In the genomic region with DNA sequence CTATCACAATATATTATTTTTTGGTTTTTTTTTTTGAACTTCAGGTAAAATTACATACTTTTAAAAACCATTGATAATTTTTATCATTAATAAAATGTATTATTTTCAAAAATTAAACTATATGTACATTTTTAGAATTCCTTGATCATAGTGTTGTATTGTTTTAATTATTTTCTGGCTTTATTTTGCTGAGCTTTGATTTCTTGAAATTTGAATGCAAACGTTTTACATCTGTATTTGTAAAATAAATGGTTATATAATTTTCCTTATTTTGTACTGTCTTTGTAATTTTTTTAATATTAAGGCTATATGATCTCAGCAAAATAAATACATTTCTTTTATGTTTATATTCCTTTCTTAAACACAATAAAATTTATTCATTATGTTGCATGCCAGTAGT, we compare ENCODE assay signal across 25 cellular contexts.
DNase-seq lines count a peak whose midpoint lies in the region; ATAC-seq, FAIRE-seq and TF ChIP-seq lines count a peak whose summit lies in the region.
"Had no signal": no experiment of that assay in that cellular context is flagged by ENCODE, and none has a peak within 500 bp of the region (broad histone marks: within the 10 kb centered on the region; RNA-seq: fewer than 3 reads in every experiment).

No MANE protein-coding gene starts in this region.

- H3K4me3 Mint-ChIP-seq in activated CD8-positive, alpha-beta memory T cell treated with anti-CD3 and anti-CD28 coated beads, Interleukin-2, amount 10 ng/mL, durations not matched to agents 7 days and 5 days, result no peak overlapping the region
- H3K4me3 Mint-ChIP-seq: CD14-positive monocyte; CD4-positive, alpha-beta T cell; CD8-positive, alpha-beta memory T cell had no signal

- no peak for TF ChIP-seq POLR2A in A549 (IDR thresholded peaks at IDR 0.05; ENCODE audit: low read length)

- no peaks in the 10 kb centered on the region for H3K4me1 ChIP-seq in A549
- no peaks in the 10 kb centered on the region for H3K4me1 ChIP-seq in small intestine (ENCODE audit: control insufficient read depth in 2 of 2, insufficient read depth in 1 of 2, low read depth in 1 of 2, low read length in 1 of 2)
- H3K4me1 ChIP-seq: BE2C; BLaER1 treated with 17β-estradiol and CSF1 and Interleukin-3, amounts not matched to agents 10 nM and 100 nM had no signal

- H3K27me3 ChIP-seq in small intestine (ENCODE audit: control insufficient read depth in 2 of 2, insufficient read depth in 2 of 2, low read length in 2 of 2), result no peaks in the 10 kb centered on the region
- H3K27me3 ChIP-seq: BE2C; BLaER1 treated with 17β-estradiol and CSF1 and Interleukin-3, amounts not matched to agents 10 nM and 100 nM had no signal

- TF ChIP-seq EP300 in A549 (IDR thresholded peaks at IDR 0.05), result no peak

- no peaks in the 10 kb centered on the region for H3K36me3 ChIP-seq in small intestine (ENCODE audit: control insufficient read depth in 2 of 2, insufficient read depth in 2 of 2, low read length in 2 of 2)
- H3K36me3 ChIP-seq: BE2C; BLaER1 treated with 17β-estradiol and CSF1 and Interleukin-3, amounts not matched to agents 10 nM and 100 nM had no signal

- H3K27ac Mint-ChIP-seq in activated CD8-positive, alpha-beta memory T cell treated with anti-CD3 and anti-CD28 coated beads, Interleukin-2, amount 10 ng/mL, durations not matched to agents 7 days and 5 days, result no peak overlapping the region
- H3K27ac Mint-ChIP-seq: CD14-positive monocyte; CD4-positive, alpha-beta T cell; CD8-positive, alpha-beta memory T cell had no signal

- POLR2A ChIA-PET in A549 (lab: Yijun Ruan, JAX), result no interaction called here

- H3K36me3 Mint-ChIP-seq in activated CD8-positive, alpha-beta memory T cell treated with anti-CD3 and anti-CD28 coated beads, Interleukin-2, amount 10 ng/mL, durations not matched to agents 7 days and 5 days, result no peaks in the 10 kb centered on the region
- H3K36me3 Mint-ChIP-seq: CD14-positive monocyte; CD8-positive, alpha-beta memory T cell had no signal

- ATAC-seq in A549 (no peak), HG03095 (IDR thresholded peaks at IDR 0.05; ENCODE audit: unreplicated experiment) (no peak)
- ATAC-seq in activated CD8-positive, alpha-beta memory T cell treated with anti-CD3 and anti-CD28 coated beads, Interleukin-2, amount 10 ng/mL, durations not matched to agents 7 days and 5 days, result no peak

- TF ChIP-seq CTCF in A549 (IDR thresholded peaks at IDR 0.05), result no peak

- no peak for TF ChIP-seq RAD21 in A549 (conservative IDR thresholded peaks at IDR 0.05 in 1 of 2, IDR thresholded peaks at IDR 0.05 in 1 of 2)

- FAIRE-seq in A549 (lab: Jason Lieb, UNC) (no peak), RCC 7860 (lab: Jason Lieb, UNC) (peak; percentile 7), frontal cortex (lab: Jason Lieb, UNC) (peak; percentile 66), small intestine (lab: Jason Lieb, UNC) (peak; percentile 15)
- FAIRE-seq: D721Med, GM12891, GM19239, H1 had no signal

- H3K27me3 Mint-ChIP-seq in activated CD8-positive, alpha-beta memory T cell treated with anti-CD3 and anti-CD28 coated beads, Interleukin-2, amount 10 ng/mL, durations not matched to agents 7 days and 5 days, result no peaks in the 10 kb centered on the region
- H3K27me3 Mint-ChIP-seq: CD4-positive, alpha-beta T cell; CD8-positive, alpha-beta memory T cell had no signal

- no peak overlapping the region for H3K4me2 ChIP-seq in A549
- H3K4me2 ChIP-seq: BLaER1 treated with 17β-estradiol and CSF1 and Interleukin-3, amounts not matched to agents 10 nM and 100 nM had no signal

- H3K4me1 Mint-ChIP-seq in activated CD8-positive, alpha-beta memory T cell treated with anti-CD3 and anti-CD28 coated beads, Interleukin-2, amount 10 ng/mL, durations not matched to agents 7 days and 5 days, result no peaks in the 10 kb centered on the region
- H3K4me1 Mint-ChIP-seq: CD14-positive monocyte; CD8-positive, alpha-beta memory T cell had no signal

- peaks cover 17% of the 10 kb centered on the region for H3K9me3 Mint-ChIP-seq in activated CD8-positive, alpha-beta memory T cell treated with anti-CD3 and anti-CD28 coated beads, Interleukin-2, amount 10 ng/mL, durations not matched to agents 7 days and 5 days (ENCODE audit: low read depth)

- WGBS in A549 (ENCODE audit: missing lambda C conversion rate), result 0% methylated on average over 1 of the region's 1 CpG
- WGBS in small intestine, 3 donors, result 38 to 56% (median 41%) methylated on average over 1 of the region's 1 CpG

- CTCF ChIA-PET in A549 (lab: Yijun Ruan, JAX), result no interaction called here
- CTCF ChIA-PET in activated CD8-positive, alpha-beta memory T cell treated with anti-CD3 and anti-CD28 coated beads, Interleukin-2, amount 10 ng/mL, durations not matched to agents 7 days and 5 days (lab: Charles Lee), result no interaction called here

- no peak for DNase-seq in A549 (ENCODE audit: low read depth in 1 of 2, low spot score in 1 of 2)
- DNase-seq in RCC 7860 (ENCODE audit: low spot score), result no peak
- DNase-seq in frontal cortex (ENCODE audit: low spot score in 2 of 2), result no peak
- DNase-seq in small intestine, result no peak
- no peak for DNase-seq in NCI-H2029 treated with DMSO at 0.1 percent for 48 hours (lab: John Stamatoyannopoulos, UW)
- DNase-seq in activated CD8-positive, alpha-beta memory T cell treated with anti-CD3 and anti-CD28 coated beads, Interleukin-2, amount 10 ng/mL, durations not matched to agents 7 days and 5 days, result no peak
- DNase-seq: ACHN; AML-193; BE2C; CD4-positive, alpha-beta T cell; CD8-positive, alpha-beta memory T cell; DMS 273 treated with DMSO at 0.1 percent for 48 hours; DMS79; EL; GF-D8; GM23248; H7; HCEC 1CT had no signal

- H3K9me3 ChIP-seq in A549 (peaks cover 10% of the 10 kb centered on the region; the same call in 1 of the 3 replicates), small intestine (ENCODE audit: control insufficient read depth, low read depth) (no peaks in the 10 kb centered on the region)
- H3K9me3 ChIP-seq: BE2C had no signal

- H3K4me3 ChIP-seq in A549 (no peak overlapping the region), small intestine (ENCODE audit: low read depth in 1 of 2, low read length in 2 of 2) (no peak overlapping the region)
- H3K4me3 ChIP-seq: BLaER1 treated with 17β-estradiol and CSF1 and Interleukin-3, amounts not matched to agents 10 nM and 100 nM; GM23248 had no signal

- H3K27ac ChIP-seq in A549 (no peak overlapping the region), small intestine (ENCODE audit: low read depth in 1 of 2, low read length in 1 of 2) (no peak overlapping the region)
- H3K27ac ChIP-seq: BLaER1 treated with 17β-estradiol and CSF1 and Interleukin-3, amounts not matched to agents 10 nM and 100 nM; GM23248 had no signal

TF ChIP-seq in A549, 52 proteins besides CTCF, POLR2A, EP300 and RAD21:
- TF ChIP-seq MAFK (IDR thresholded peaks at IDR 0.05; ENCODE audit: partially characterized antibody) (peak; percentile 27), BHLHE40 (IDR thresholded peaks at IDR 0.05; ENCODE audit: low read depth, low read length) (no peak)
